ENCODE assay signal across 8 cellular contexts in the genomic region with DNA sequence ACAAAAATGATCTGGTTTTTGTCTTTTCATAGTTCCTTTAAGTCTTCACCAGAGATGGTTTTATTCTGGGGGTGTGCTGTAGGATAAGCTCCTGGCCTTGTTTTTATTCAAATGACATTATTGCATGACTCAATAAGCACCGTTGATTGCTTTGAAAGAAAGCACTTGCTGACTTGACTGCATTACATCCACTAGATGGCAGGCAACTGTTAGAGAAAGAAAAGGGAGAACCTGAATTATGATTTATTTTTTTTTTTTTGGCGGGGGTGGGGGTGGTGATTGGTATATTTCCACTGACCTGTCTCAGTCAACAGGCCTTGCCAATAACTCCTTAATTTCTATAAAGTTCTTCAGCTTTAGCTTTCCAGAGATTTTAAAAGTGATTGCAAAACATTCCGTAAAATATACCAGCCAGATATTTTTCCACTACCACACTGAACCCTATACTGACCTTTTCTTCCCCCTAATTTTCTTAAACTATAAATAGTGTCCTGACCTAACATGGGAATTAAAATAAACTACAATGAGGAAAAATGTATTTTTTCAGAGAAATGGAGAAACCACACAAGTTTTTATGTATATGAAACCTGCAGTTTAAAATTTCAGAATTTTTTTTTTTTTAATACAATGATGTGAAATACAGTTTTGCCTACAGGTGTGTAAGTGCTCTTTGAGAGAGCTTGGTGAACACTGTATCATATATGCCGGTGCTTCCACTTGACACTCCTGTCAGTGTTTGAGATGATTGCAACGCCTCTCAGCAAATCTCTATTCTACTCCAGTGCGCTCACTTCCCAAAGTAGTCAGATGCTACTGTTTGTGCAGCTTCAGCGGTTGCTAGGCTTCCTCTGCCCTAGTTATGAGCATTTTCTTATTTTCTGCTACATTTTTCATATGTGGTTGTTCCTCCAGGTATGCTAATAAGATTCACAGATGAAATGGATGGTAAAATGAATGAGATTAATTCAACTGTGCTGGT.
A peak's percentile ranks its signal among the peaks of the same experiment; 100 is the strongest.
DNase-seq lines count a peak whose midpoint lies in the region; ATAC-seq and TF ChIP-seq lines count a peak whose summit lies in the region.

No MANE protein-coding gene starts in this region.

- intact Hi-C loops in sciatic nerve (cut with DNase I): no loop called here

- H3K27ac Mint-ChIP-seq in natural killer cell treated with Interleukin-12 subunit alpha and Interleukin-12 subunit beta and Interleukin-15 and Interleukin-18, amount 100 ng/mL, for 72 hours: no peak overlapping the region

- H3K9me3 Mint-ChIP-seq in natural killer cell treated with Interleukin-12 subunit alpha and Interleukin-12 subunit beta and Interleukin-15 and Interleukin-18, amount 100 ng/mL, for 72 hours: no peaks in the 10 kb centered on the region

- DNase-seq in G401 (ENCODE audit: low spot score) (peak; percentile 24), HuH-7 (ENCODE audit: low spot score) (peak; percentile 17), glomerular endothelial cell (ENCODE audit: extremely low read depth, low read depth, low spot score) (peak; percentile 7), sciatic nerve (ENCODE audit: low spot score) (no peak)
- DNase-seq in natural killer cell treated with Interleukin-12 subunit alpha and Interleukin-12 subunit beta and Interleukin-15 and Interleukin-18, amount 100 ng/mL, for 72 hours (ENCODE audit: low spot score): no peak

- ATAC-seq in SK-N-SH treated with all-trans-retinoic acid at 6 μM for 48 hours: peak; percentile 80
- ATAC-seq in sciatic nerve: peak; percentile 38
- ATAC-seq in GM19463 (IDR thresholded peaks at IDR 0.05; ENCODE audit: unreplicated experiment): no peak
- ATAC-seq in HG02798 (IDR thresholded peaks at IDR 0.05; ENCODE audit: poor library complexity, unreplicated experiment): no peak
- no peak for ATAC-seq in natural killer cell treated with Interleukin-12 subunit alpha and Interleukin-12 subunit beta and Interleukin-15 and Interleukin-18, amount 100 ng/mL, for 72 hours

- no peaks in the 10 kb centered on the region for H3K36me3 Mint-ChIP-seq in natural killer cell treated with Interleukin-12 subunit alpha and Interleukin-12 subunit beta and Interleukin-15 and Interleukin-18, amount 100 ng/mL, for 72 hours

- no peaks in the 10 kb centered on the region for H3K27me3 Mint-ChIP-seq in natural killer cell treated with Interleukin-12 subunit alpha and Interleukin-12 subunit beta and Interleukin-15 and Interleukin-18, amount 100 ng/mL, for 72 hours

- no peak overlapping the region for H3K4me3 Mint-ChIP-seq in natural killer cell treated with Interleukin-12 subunit alpha and Interleukin-12 subunit beta and Interleukin-15 and Interleukin-18, amount 100 ng/mL, for 72 hours

- no peaks in the 10 kb centered on the region for H3K4me1 Mint-ChIP-seq in natural killer cell treated with Interleukin-12 subunit alpha and Interleukin-12 subunit beta and Interleukin-15 and Interleukin-18, amount 100 ng/mL, for 72 hours (ENCODE audit: low read depth in 2 of 2)

- in situ Hi-C loops in G401 (cut with HindIII; ENCODE audit: low sequenced_read_pairs): no loop called here

TF ChIP-seq in SK-N-SH treated with all-trans-retinoic acid at 6 μM for 48 hours, 23 proteins besides CTCF, POLR2A, EP300 and RAD21:
- TF ChIP-seq PPARA (CRISPR knock-in tag; IDR thresholded peaks at IDR 0.05; ENCODE audit: borderline replicate concordance) (no peak), TOX (CRISPR knock-in tag; IDR thresholded peaks at IDR 0.05; ENCODE audit: borderline replicate concordance) (no peak), ZFP30 (CRISPR knock-in tag; IDR thresholded peaks at IDR 0.05) (no peak), BACH2 (CRISPR knock-in tag; IDR thresholded peaks at IDR 0.05; ENCODE audit: borderline replicate concordance) (no peak), OSR1 (CRISPR knock-in tag; IDR thresholded peaks at IDR 0.05) (no peak), ISL1 (CRISPR knock-in tag; IDR thresholded peaks at IDR 0.05) (no peak), CSDC2 (CRISPR knock-in tag; IDR thresholded peaks at IDR 0.05) (no peak), ESRRG (CRISPR knock-in tag; IDR thresholded peaks at IDR 0.05) (no peak), GLIS3 (CRISPR knock-in tag; IDR thresholded peaks at IDR 0.05) (no peak), ZC3H10 (CRISPR knock-in tag; IDR thresholded peaks at IDR 0.05) (no peak), ZFP3 (CRISPR knock-in tag; IDR thresholded peaks at IDR 0.05) (no peak), TCF4 (CRISPR knock-in tag; IDR thresholded peaks at IDR 0.05; ENCODE audit: borderline replicate concordance) (no peak), ZNF8 (CRISPR knock-in tag; IDR thresholded peaks at IDR 0.05) (no peak), RARB (CRISPR knock-in tag; IDR thresholded peaks at IDR 0.05) (no peak), ARNTL (CRISPR knock-in tag; IDR thresholded peaks at IDR 0.05; ENCODE audit: borderline replicate concordance, low read depth) (no peak)
- TF ChIP-seq, protein P1, sequence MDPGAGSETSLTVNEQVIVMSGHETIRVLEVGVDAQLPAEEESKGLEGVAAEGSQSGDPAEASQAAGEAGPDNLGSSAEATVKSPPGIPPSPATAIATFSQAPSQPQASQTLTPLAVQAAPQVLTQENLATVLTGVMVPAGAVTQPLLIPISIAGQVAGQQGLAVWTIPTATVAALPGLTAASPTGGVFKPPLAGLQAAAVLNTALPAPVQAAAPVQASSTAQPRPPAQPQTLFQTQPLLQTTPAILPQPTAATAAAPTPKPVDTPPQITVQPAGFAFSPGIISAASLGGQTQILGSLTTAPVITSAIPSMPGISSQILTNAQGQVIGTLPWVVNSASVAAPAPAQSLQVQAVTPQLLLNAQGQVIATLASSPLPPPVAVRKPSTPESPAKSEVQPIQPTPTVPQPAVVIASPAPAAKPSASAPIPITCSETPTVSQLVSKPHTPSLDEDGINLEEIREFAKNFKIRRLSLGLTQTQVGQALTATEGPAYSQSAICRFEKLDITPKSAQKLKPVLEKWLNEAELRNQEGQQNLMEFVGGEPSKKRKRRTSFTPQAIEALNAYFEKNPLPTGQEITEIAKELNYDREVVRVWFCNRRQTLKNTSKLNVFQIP (CRISPR knock-in tag; IDR thresholded peaks at IDR 0.05; ENCODE audit: borderline replicate concordance, low read depth): no peak
- TF ChIP-seq, protein P2, sequence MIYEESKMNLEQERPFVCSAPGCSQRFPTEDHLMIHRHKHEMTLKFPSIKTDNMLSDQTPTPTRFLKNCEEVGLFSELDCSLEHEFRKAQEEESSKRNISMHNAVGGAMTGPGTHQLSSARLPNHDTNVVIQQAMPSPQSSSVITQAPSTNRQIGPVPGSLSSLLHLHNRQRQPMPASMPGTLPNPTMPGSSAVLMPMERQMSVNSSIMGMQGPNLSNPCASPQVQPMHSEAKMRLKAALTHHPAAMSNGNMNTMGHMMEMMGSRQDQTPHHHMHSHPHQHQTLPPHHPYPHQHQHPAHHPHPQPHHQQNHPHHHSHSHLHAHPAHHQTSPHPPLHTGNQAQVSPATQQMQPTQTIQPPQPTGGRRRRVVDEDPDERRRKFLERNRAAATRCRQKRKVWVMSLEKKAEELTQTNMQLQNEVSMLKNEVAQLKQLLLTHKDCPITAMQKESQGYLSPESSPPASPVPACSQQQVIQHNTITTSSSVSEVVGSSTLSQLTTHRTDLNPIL (CRISPR knock-in tag; IDR thresholded peaks at IDR 0.05; ENCODE audit: low read depth): no peak
- TF ChIP-seq, protein P3, sequence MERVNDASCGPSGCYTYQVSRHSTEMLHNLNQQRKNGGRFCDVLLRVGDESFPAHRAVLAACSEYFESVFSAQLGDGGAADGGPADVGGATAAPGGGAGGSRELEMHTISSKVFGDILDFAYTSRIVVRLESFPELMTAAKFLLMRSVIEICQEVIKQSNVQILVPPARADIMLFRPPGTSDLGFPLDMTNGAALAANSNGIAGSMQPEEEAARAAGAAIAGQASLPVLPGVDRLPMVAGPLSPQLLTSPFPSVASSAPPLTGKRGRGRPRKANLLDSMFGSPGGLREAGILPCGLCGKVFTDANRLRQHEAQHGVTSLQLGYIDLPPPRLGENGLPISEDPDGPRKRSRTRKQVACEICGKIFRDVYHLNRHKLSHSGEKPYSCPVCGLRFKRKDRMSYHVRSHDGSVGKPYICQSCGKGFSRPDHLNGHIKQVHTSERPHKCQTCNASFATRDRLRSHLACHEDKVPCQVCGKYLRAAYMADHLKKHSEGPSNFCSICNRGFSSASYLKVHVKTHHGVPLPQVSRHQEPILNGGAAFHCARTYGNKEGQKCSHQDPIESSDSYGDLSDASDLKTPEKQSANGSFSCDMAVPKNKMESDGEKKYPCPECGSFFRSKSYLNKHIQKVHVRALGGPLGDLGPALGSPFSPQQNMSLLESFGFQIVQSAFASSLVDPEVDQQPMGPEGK (CRISPR knock-in tag; IDR thresholded peaks at IDR 0.05; ENCODE audit: borderline replicate concordance): no peak
- TF ChIP-seq, protein P4, sequence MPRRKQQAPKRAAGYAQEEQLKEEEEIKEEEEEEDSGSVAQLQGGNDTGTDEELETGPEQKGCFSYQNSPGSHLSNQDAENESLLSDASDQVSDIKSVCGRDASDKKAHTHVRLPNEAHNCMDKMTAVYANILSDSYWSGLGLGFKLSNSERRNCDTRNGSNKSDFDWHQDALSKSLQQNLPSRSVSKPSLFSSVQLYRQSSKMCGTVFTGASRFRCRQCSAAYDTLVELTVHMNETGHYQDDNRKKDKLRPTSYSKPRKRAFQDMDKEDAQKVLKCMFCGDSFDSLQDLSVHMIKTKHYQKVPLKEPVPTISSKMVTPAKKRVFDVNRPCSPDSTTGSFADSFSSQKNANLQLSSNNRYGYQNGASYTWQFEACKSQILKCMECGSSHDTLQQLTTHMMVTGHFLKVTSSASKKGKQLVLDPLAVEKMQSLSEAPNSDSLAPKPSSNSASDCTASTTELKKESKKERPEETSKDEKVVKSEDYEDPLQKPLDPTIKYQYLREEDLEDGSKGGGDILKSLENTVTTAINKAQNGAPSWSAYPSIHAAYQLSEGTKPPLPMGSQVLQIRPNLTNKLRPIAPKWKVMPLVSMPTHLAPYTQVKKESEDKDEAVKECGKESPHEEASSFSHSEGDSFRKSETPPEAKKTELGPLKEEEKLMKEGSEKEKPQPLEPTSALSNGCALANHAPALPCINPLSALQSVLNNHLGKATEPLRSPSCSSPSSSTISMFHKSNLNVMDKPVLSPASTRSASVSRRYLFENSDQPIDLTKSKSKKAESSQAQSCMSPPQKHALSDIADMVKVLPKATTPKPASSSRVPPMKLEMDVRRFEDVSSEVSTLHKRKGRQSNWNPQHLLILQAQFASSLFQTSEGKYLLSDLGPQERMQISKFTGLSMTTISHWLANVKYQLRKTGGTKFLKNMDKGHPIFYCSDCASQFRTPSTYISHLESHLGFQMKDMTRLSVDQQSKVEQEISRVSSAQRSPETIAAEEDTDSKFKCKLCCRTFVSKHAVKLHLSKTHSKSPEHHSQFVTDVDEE (CRISPR knock-in tag; IDR thresholded peaks at IDR 0.05): no peak

Comparison
In these comparisons a context has a peak if more than half of its experiments do, and no peak if none do; other contexts are left out.
1. DNase-seq: peak in G401 (single experiment), HuH-7 (single experiment) and glomerular endothelial cell (single experiment); none in sciatic nerve (single experiment) and natural killer cell treated with Interleukin-12 subunit alpha and Interleukin-12 subunit beta and Interleukin-15 and Interleukin-18, amount 100 ng/mL, for 72 hours (single experiment).
2. ATAC-seq: peak in SK-N-SH treated with all-trans-retinoic acid at 6 μM for 48 hours (single experiment) and sciatic nerve (single experiment); none in GM19463 (single experiment), HG02798 (single experiment) and natural killer cell treated with Interleukin-12 subunit alpha and Interleukin-12 subunit beta and Interleukin-15 and Interleukin-18, amount 100 ng/mL, for 72 hours (0 of 2).